In genomic region chr12:12735301-12735700, GRCh38 we compare ENCODE assay signal across 10 cellular contexts. TPM values are rescaled to one million over a fixed set of nuclear protein-coding genes. Genes with fewer than 3 reads are reported as not detected.
A peak's percentile ranks its signal among the peaks of the same experiment; 100 is the strongest.
DNase-seq lines count a peak whose midpoint lies in the region; ATAC-seq, FAIRE-seq and TF ChIP-seq lines count a peak whose summit lies in the region.
"Had no signal": no experiment of that assay in that cellular context is flagged by ENCODE, and none has a peak within 500 bp of the region (broad histone marks: within the 10 kb centered on the region; RNA-seq: fewer than 3 reads in every experiment).

No MANE protein-coding gene starts in this region.

- H4K91ac ChIP-seq in mesenchymal stem cell (ENCODE audit: low read length): no peak overlapping the region

- H3K18ac ChIP-seq in mesenchymal stem cell (ENCODE audit: low read depth in 1 of 2, low read length in 2 of 2): peak overlapping the region in 1 of 2 experiments; percentile 55

- peak; percentile 12 for FAIRE-seq in HepG2 (lab: Jason Lieb, UNC)

- H3K27me3 ChIP-seq in HepG2 (ENCODE audit: control insufficient read depth in 1 of 2, insufficient read depth in 2 of 2, low read length in 2 of 2) (no peaks in the 10 kb centered on the region), right lobe of liver (no peaks in the 10 kb centered on the region), adrenal gland (no peaks in the 10 kb centered on the region), mesenchymal stem cell (ENCODE audit: control insufficient read depth in 1 of 2, insufficient read depth in 1 of 2, low read length in 2 of 2) (no peaks in the 10 kb centered on the region)

- no peak overlapping the region for H2BK5ac ChIP-seq in mesenchymal stem cell (ENCODE audit: low read depth, low read length, poor library complexity, severe bottlenecking)

- no TSS peak for BruUV-seq in HepG2 (replicated peaks; lab: Mats Ljungman, UMichigan)

- CTCF ChIA-PET in HepG2 (lab: Yijun Ruan, JAX; ENCODE audit: low intra/inter-chr PET ratio, low total read pairs): no interaction called here

- H3K4me1 ChIP-seq in HepG2 (ENCODE audit: insufficient read depth, low read length) (peaks cover 33% of the 10 kb centered on the region), right lobe of liver (no peaks in the 10 kb centered on the region), adrenal gland (replicated peaks in 1 of 2) (peaks cover 8 to 21% of the 10 kb centered on the region in 2 donors), mesenchymal stem cell (ENCODE audit: control insufficient read depth, insufficient read depth, low read depth, low read length) (peaks cover 2% of the 10 kb centered on the region)
- H3K4me1 ChIP-seq: psoas muscle had no signal

- H3K4me2 ChIP-seq in HepG2 (ENCODE audit: low read depth, low read length) (peak overlapping the region; percentile 80), mesenchymal stem cell (ENCODE audit: low read length, poor library complexity, severe bottlenecking) (no peak overlapping the region)

- H3K4me3 ChIP-seq in HepG2 (replicated peaks in 1 of 3; ENCODE audit: insufficient read depth in 1 of 3, low read depth in 2 of 3, low read length in 3 of 3) (peak overlapping the region in 2 of 3 experiments; percentile 46 to 53; a peak in 1 of 6 replicates), right lobe of liver (no peak overlapping the region), adrenal gland (no peak overlapping the region), mesenchymal stem cell (ENCODE audit: insufficient read depth in 1 of 2, low read depth in 1 of 2, low read length in 2 of 2) (peak overlapping the region in 1 of 2 experiments; percentile 72)
- H3K4me3 ChIP-seq: psoas muscle had no signal

- H3K9ac ChIP-seq in HepG2 (ENCODE audit: insufficient read depth, low read depth, low read length) (peak overlapping the region; percentile 55; the same call in 1 of the 2 replicates), mesenchymal stem cell (ENCODE audit: low read length) (peak overlapping the region; percentile 84)

- H2AFZ ChIP-seq in HepG2 (ENCODE audit: low read length) (no peak overlapping the region), mesenchymal stem cell (ENCODE audit: low read depth, low read length) (no peak overlapping the region)

- TF ChIP-seq POLR2A in HepG2 (IDR thresholded peaks at IDR 0.05; ENCODE audit: insufficient read depth in 1 of 2, low read depth in 2 of 2, low read length in 2 of 2) (no peak), right lobe of liver (IDR thresholded peaks at IDR 0.05) (no peak), adrenal gland (IDR thresholded peaks at IDR 0.05) (no peak)

- DNase-seq in HepG2 (ENCODE audit: low spot score) (no peak), right lobe of liver (no peak), adrenal gland (no peak), mesenchymal stem cell (peak; percentile 42), NCI-H2107 (lab: John Stamatoyannopoulos, UW) (no peak), C1 segment of cervical spinal cord (lab: John Stamatoyannopoulos, UW) (no peak)
- DNase-seq: NCI-H69, psoas muscle had no signal

- no peak overlapping the region for H3K4ac ChIP-seq in mesenchymal stem cell (ENCODE audit: low read depth in 1 of 2, low read length in 2 of 2)

- H3K27ac ChIP-seq in HepG2 (ENCODE audit: extremely low read length, insufficient read depth, low read length) (no peak overlapping the region), right lobe of liver (no peak overlapping the region), adrenal gland (peak overlapping the region in 3 of 5 donors; percentile 32 to 39 (median 36)), mesenchymal stem cell (ENCODE audit: low read length, poor library complexity, severe bottlenecking) (no peak overlapping the region)
- H3K27ac ChIP-seq: psoas muscle had no signal

- TF ChIP-seq CTCF in HepG2 (CRISPR knock-in tag; IDR thresholded peaks at IDR 0.05) (no peak), right lobe of liver (IDR thresholded peaks at IDR 0.05) (no peak), adrenal gland (IDR thresholded peaks at IDR 0.05) (no peak)

- H4K8ac ChIP-seq in mesenchymal stem cell (ENCODE audit: low read length): no peak overlapping the region

- no peak overlapping the region for H2AK5ac ChIP-seq in mesenchymal stem cell (ENCODE audit: low read length, severe bottlenecking)

- H3K36me3 ChIP-seq in HepG2 (replicated peaks in 1 of 2; ENCODE audit: control insufficient read depth in 1 of 2, insufficient read depth in 2 of 2, low read length in 2 of 2): no peaks in the 10 kb centered on the region
- no peaks in the 10 kb centered on the region for H3K36me3 ChIP-seq in right lobe of liver
- H3K36me3 ChIP-seq in adrenal gland (replicated peaks in 1 of 2): no peaks in the 10 kb centered on the region
- peaks cover 0 to 3% of the 10 kb centered on the region in 2 experiments for H3K36me3 ChIP-seq in mesenchymal stem cell (ENCODE audit: control insufficient read depth in 1 of 2, insufficient read depth in 2 of 2, low read depth in 1 of 2, low read length in 2 of 2)

- TF ChIP-seq EP300 in HepG2 (IDR thresholded peaks at IDR 0.05; ENCODE audit: low read depth in 2 of 2, low read length in 2 of 2) (no peak), HepG2 (CRISPR knock-in tag; IDR thresholded peaks at IDR 0.05; ENCODE audit: borderline replicate concordance) (no peak)

- H2BK15ac ChIP-seq in mesenchymal stem cell (ENCODE audit: low read depth, poor library complexity, severe bottlenecking): no peak overlapping the region

- no peak overlapping the region for H3K23ac ChIP-seq in mesenchymal stem cell (ENCODE audit: low read length in 2 of 2)

- H3K9me3 ChIP-seq in HepG2 (ENCODE audit: low read length) (no peaks in the 10 kb centered on the region), right lobe of liver (no peaks in the 10 kb centered on the region), adrenal gland (replicated peaks in 1 of 3) (no peaks in the 10 kb centered on the region), mesenchymal stem cell (ENCODE audit: control insufficient read depth, low read length) (peaks cover 2% of the 10 kb centered on the region)
- H3K9me3 ChIP-seq: psoas muscle had no signal

- H2BK120ac ChIP-seq in mesenchymal stem cell (ENCODE audit: low read depth, low read length): no peak overlapping the region

- POLR2A ChIA-PET in HepG2 (lab: Yijun Ruan, JAX): interaction anchor here (0.9 to 3.9 kb wide), 6 partner anchors 10 to 52 kb away, joined by 3 to 31 read pairs (median 8); no protein-coding TSS in a partner anchor

- no peak overlapping the region for H2BK12ac ChIP-seq in mesenchymal stem cell (ENCODE audit: low read length in 2 of 2)

- no peak for TF ChIP-seq RAD21 in HepG2 (CRISPR knock-in tag; IDR thresholded peaks at IDR 0.05)

- no peaks in the 10 kb centered on the region for H3K79me2 ChIP-seq in HepG2 (ENCODE audit: insufficient read depth, low read length)

- peaks cover 7% of the 10 kb centered on the region for H3K79me1 ChIP-seq in mesenchymal stem cell (replicated peaks; ENCODE audit: low read length, poor library complexity, severe bottlenecking)

- H4K20me1 ChIP-seq in HepG2 (ENCODE audit: insufficient read depth, low read length): no peaks in the 10 kb centered on the region

- 86% methylated on average over 1 of the region's 1 CpG for WGBS in HepG2 (ENCODE audit: low lambda C conversion rate)
- 100% methylated on average over 1 of the region's 1 CpG for WGBS in right lobe of liver (ENCODE audit: insufficient coverage, low coverage, low lambda C conversion rate, missing lambda C conversion rate)
- 88 to 97% (median 96%) methylated on average over 1 of the region's 1 CpG for WGBS in adrenal gland, 4 donors
- WGBS in mesenchymal stem cell: 100% methylated on average over 1 of the region's 1 CpG

- peak overlapping the region in 1 of 2 experiments; percentile 7 for H3K14ac ChIP-seq in mesenchymal stem cell (ENCODE audit: low read length in 2 of 2)

- intact Hi-C loops in HepG2 (cut with micrococcal nuclease; ENCODE audit: unreplicated experiment) (no loop called here), right lobe of liver (cut with DNase I) (no loop called here), adrenal gland (cut with DNase I) (no loop called here)

- peak; percentile 52 for ATAC-seq in HepG2
- no peak for ATAC-seq in right lobe of liver
- no peak for ATAC-seq in GM18517 (IDR thresholded peaks at IDR 0.05; ENCODE audit: unreplicated experiment)
- no peak for ATAC-seq in HG03439 (IDR thresholded peaks at IDR 0.05; ENCODE audit: unreplicated experiment)
- ATAC-seq: psoas muscle had no signal

- in situ Hi-C loops in HepG2 (cut with HindIII; ENCODE audit: extremely low pct_ligation_motif_present, low pct_unique_long_range_greater_than_20kb): no loop called here

RNA-seq across cellular contexts. Expression of gene CDKN1B, which starts 18.1 kb away (rescaled TPM):
- total RNA-seq in HepG2 (2016; rRNA removed; fragmentation: Illumina TruSeq; extraction: Trizol) (37.2 and 39.6 TPM in 2 replicates), right lobe of liver (10 to 100 TPM; 18.3 to 28.6 (median 24.5) TPM), adrenal gland (10 to 100 TPM; 37.9 to 97.8 (median 71.1) TPM)
- total RNA-seq in HepG2 (2016; cell fraction: cytosol; rRNA removed; fragmentation: Illumina TruSeq; extraction: Trizol; ENCODE audit: low read depth): 7.8 TPM in 2 replicates
- 39.5 and 39.9 TPM in 2 replicates for total RNA-seq in HepG2 (2016; cell fraction: insoluble cytoplasmic fraction; rRNA removed; fragmentation: Illumina TruSeq; extraction: Trizol)
- 22.3 and 22.5 TPM in 2 replicates for total RNA-seq in HepG2 (2016; cell fraction: membrane; rRNA removed; fragmentation: Illumina TruSeq; extraction: Trizol)
- total RNA-seq in HepG2 (2016; cell fraction: nucleus; rRNA removed; fragmentation: Illumina TruSeq; extraction: Trizol): 31.7 and 35.6 TPM in 2 replicates
- polyA plus RNA-seq in HepG2 (2011; rRNA removed) (18.8 and 20.1 TPM in 2 replicates), adrenal gland (10 to 100 TPM; 18.2 to 80.3 (median 25.3) TPM)
- 14.5 and 17.0 TPM in 2 replicates for polyA plus RNA-seq in HepG2 (2011; cell fraction: cytosol; rRNA removed)
- polyA plus RNA-seq in HepG2 (2011; cell fraction: nucleus; rRNA removed): 9.6 and 9.9 TPM in 2 replicates
- 30.9 and 36.9 TPM in 2 replicates for polyA plus RNA-seq in HepG2 (2012)
- 3.1 TPM in 2 replicates for polyA plus RNA-seq in HepG2 (2016; cell fraction: cytosol; fragmentation: Illumina TruSeq; extraction: Trizol; ENCODE audit: low read depth)
- polyA plus RNA-seq in HepG2 (2016; cell fraction: insoluble cytoplasmic fraction; fragmentation: Illumina TruSeq; extraction: Trizol; ENCODE audit: low read depth): 48.4 and 51.0 TPM in 2 replicates
- polyA plus RNA-seq in HepG2 (2016; cell fraction: membrane; fragmentation: Illumina TruSeq; extraction: Trizol; ENCODE audit: low read depth): 11.6 TPM in 2 replicates
- polyA plus RNA-seq in HepG2 (2016; cell fraction: nucleus; fragmentation: Illumina TruSeq; extraction: Trizol; ENCODE audit: insufficient read depth, low read depth): 40.3 and 40.5 TPM in 2 replicates
- 10.2 and 11.3 TPM in 2 replicates for polyA minus RNA-seq in HepG2 (2011; rRNA and poly(A)+ RNA removed; ENCODE audit: low replicate concordance)
- polyA minus RNA-seq in HepG2 (2011; cell fraction: cytosol; rRNA and poly(A)+ RNA removed): 18.2 and 23.5 TPM in 2 replicates
- polyA minus RNA-seq in HepG2 (2011; cell fraction: nucleus; rRNA and poly(A)+ RNA removed): 27.1 and 37.2 TPM in 2 replicates
- 19.0 TPM for polyA plus RNA-seq in mesenchymal stem cell (2013, experiment 1 of 2)
- 19.7 TPM for polyA plus RNA-seq in mesenchymal stem cell (2013, experiment 2 of 2)

RNA-seq across cellular contexts. Expression of gene GPR19, which starts 39.3 kb away (rescaled TPM):
- total RNA-seq in HepG2 (2016; rRNA removed; fragmentation: Illumina TruSeq; extraction: Trizol): 1.2 and 1.4 TPM in 2 replicates
- total RNA-seq in HepG2 (2016; cell fraction: cytosol; rRNA removed; fragmentation: Illumina TruSeq; extraction: Trizol; ENCODE audit: low read depth): 1.2 TPM in 1 of 2 replicates, not detected in the other
- total RNA-seq in HepG2 (2016; cell fraction: insoluble cytoplasmic fraction; rRNA removed; fragmentation: Illumina TruSeq; extraction: Trizol): 1.3 TPM in 2 replicates
- 1.00 and 1.5 TPM in 2 replicates for total RNA-seq in HepG2 (2016; cell fraction: membrane; rRNA removed; fragmentation: Illumina TruSeq; extraction: Trizol)
- total RNA-seq in HepG2 (2016; cell fraction: nucleus; rRNA removed; fragmentation: Illumina TruSeq; extraction: Trizol): 0.99 and 1.4 TPM in 2 replicates
- 1.5 and 2.0 TPM in 2 replicates for polyA plus RNA-seq in HepG2 (2011; rRNA removed)
- 0.97 and 1.0 TPM in 2 replicates for polyA plus RNA-seq in HepG2 (2011; cell fraction: cytosol; rRNA removed)
- 4.7 and 5.3 TPM in 2 replicates for polyA plus RNA-seq in HepG2 (2011; cell fraction: nucleus; rRNA removed)
- polyA plus RNA-seq in HepG2 (2012): 0.60 and 2.4 TPM in 2 replicates
- 0.41 and 0.74 TPM in 2 replicates for polyA plus RNA-seq in HepG2 (2016; cell fraction: cytosol; fragmentation: Illumina TruSeq; extraction: Trizol; ENCODE audit: low read depth)
- 0.99 and 1.1 TPM in 2 replicates for polyA plus RNA-seq in HepG2 (2016; cell fraction: insoluble cytoplasmic fraction; fragmentation: Illumina TruSeq; extraction: Trizol; ENCODE audit: low read depth)
- 1.0 and 1.8 TPM in 2 replicates for polyA plus RNA-seq in HepG2 (2016; cell fraction: membrane; fragmentation: Illumina TruSeq; extraction: Trizol; ENCODE audit: low read depth)
- 4.4 and 4.9 TPM in 2 replicates for polyA plus RNA-seq in HepG2 (2016; cell fraction: nucleus; fragmentation: Illumina TruSeq; extraction: Trizol; ENCODE audit: insufficient read depth, low read depth)
- polyA minus RNA-seq in HepG2 (2011; rRNA and poly(A)+ RNA removed; ENCODE audit: low replicate concordance): 1.8 TPM in 1 of 2 replicates, not detected in the other
- 0.69 TPM in 1 of 2 replicates, not detected in the other for polyA minus RNA-seq in HepG2 (2011; cell fraction: cytosol; rRNA and poly(A)+ RNA removed)
- polyA minus RNA-seq in HepG2 (2011; cell fraction: nucleus; rRNA and poly(A)+ RNA removed): 1.9 and 2.9 TPM in 2 replicates
- total RNA-seq in right lobe of liver: under 1 TPM in 1 of 6 experiments, not detected in 5; 0.11 TPM
- total RNA-seq in adrenal gland: 1 to 10 TPM in 2 of 8 donors, under 1 TPM in 3, not detected in 3; 0.56 to 1.1 (median 0.68) TPM
- polyA plus RNA-seq in adrenal gland: 1 to 10 TPM in 2 of 3 donors, under 1 TPM in 1; 0.98 to 1.8 (median 1.1) TPM
- polyA plus RNA-seq in mesenchymal stem cell (2013, experiment 1 of 2): 0.28 TPM
- 0.22 TPM for polyA plus RNA-seq in mesenchymal stem cell (2013, experiment 2 of 2)
- total RNA-seq: psoas muscle had no signal

RNA-seq across cellular contexts. Expression of gene APOLD1, which starts 50.2 kb away (rescaled TPM):
- total RNA-seq in HepG2 (2016; rRNA removed; fragmentation: Illumina TruSeq; extraction: Trizol): 0.20 TPM in 1 of 2 replicates, not detected in the other
- total RNA-seq in HepG2 (2016; cell fraction: cytosol; rRNA removed; fragmentation: Illumina TruSeq; extraction: Trizol; ENCODE audit: low read depth): 0.10 TPM in 1 of 2 replicates, not detected in the other
- total RNA-seq in HepG2 (2016; cell fraction: insoluble cytoplasmic fraction; rRNA removed; fragmentation: Illumina TruSeq; extraction: Trizol): 0.06 and 0.13 TPM in 2 replicates
- total RNA-seq in HepG2 (2016; cell fraction: membrane; rRNA removed; fragmentation: Illumina TruSeq; extraction: Trizol): 0.06 and 0.48 TPM in 2 replicates
- 0.09 and 0.37 TPM in 2 replicates for total RNA-seq in HepG2 (2016; cell fraction: nucleus; rRNA removed; fragmentation: Illumina TruSeq; extraction: Trizol)
- polyA plus RNA-seq in HepG2 (2011; rRNA removed): 0.16 and 0.84 TPM in 2 replicates
- polyA plus RNA-seq in HepG2 (2011; cell fraction: cytosol; rRNA removed): 0.05 and 0.30 TPM in 2 replicates
- 0.13 and 0.14 TPM in 2 replicates for polyA plus RNA-seq in HepG2 (2011; cell fraction: nucleus; rRNA removed)
- polyA plus RNA-seq in HepG2 (2012): 0.19 and 0.62 TPM in 2 replicates
- polyA plus RNA-seq in HepG2 (2016; cell fraction: cytosol; fragmentation: Illumina TruSeq; extraction: Trizol; ENCODE audit: low read depth): 0.25 and 0.29 TPM in 2 replicates
- 0.04 and 0.07 TPM in 2 replicates for polyA plus RNA-seq in HepG2 (2016; cell fraction: insoluble cytoplasmic fraction; fragmentation: Illumina TruSeq; extraction: Trizol; ENCODE audit: low read depth)
- polyA plus RNA-seq in HepG2 (2016; cell fraction: membrane; fragmentation: Illumina TruSeq; extraction: Trizol; ENCODE audit: low read depth): not detected in 2 replicates
- 1.4 TPM in 1 of 2 replicates, not detected in the other for polyA plus RNA-seq in HepG2 (2016; cell fraction: nucleus; fragmentation: Illumina TruSeq; extraction: Trizol; ENCODE audit: insufficient read depth, low read depth)
- 0.66 and 1.8 TPM in 2 replicates for polyA minus RNA-seq in HepG2 (2011; rRNA and poly(A)+ RNA removed; ENCODE audit: low replicate concordance)
- 0.18 TPM in 1 of 2 replicates, not detected in the other for polyA minus RNA-seq in HepG2 (2011; cell fraction: cytosol; rRNA and poly(A)+ RNA removed)
- 0.50 and 1.7 TPM in 2 replicates for polyA minus RNA-seq in HepG2 (2011; cell fraction: nucleus; rRNA and poly(A)+ RNA removed)
- 1 to 10 TPM in 4 of 6 experiments, under 1 TPM in 2; 0.27 to 5.6 (median 1.2) TPM for total RNA-seq in right lobe of liver
- total RNA-seq in adrenal gland: 10 to 100 TPM in 3 of 8 donors, 1 to 10 TPM in 5; 2.1 to 11.5 (median 7.9) TPM
- 1 to 10 TPM; 1.2 to 7.6 (median 6.9) TPM for polyA plus RNA-seq in adrenal gland
- polyA plus RNA-seq in mesenchymal stem cell (2013, experiment 1 of 2): 0.43 TPM
- 0.40 TPM for polyA plus RNA-seq in mesenchymal stem cell (2013, experiment 2 of 2)

Comparison
In these comparisons a context has a peak if more than half of its experiments do, and no peak if none do; other contexts are left out.
1. H3K4me3 ChIP-seq: peak in HepG2 (2 of 3); none in right lobe of liver (0 of 3) and adrenal gland (0 of 4).
2. H3K27ac ChIP-seq: peak in adrenal gland (3 of 5); none in HepG2 (single experiment), right lobe of liver (0 of 3) and mesenchymal stem cell (single experiment).